Comparison of ENCODE assay signal across 8 cellular contexts in the genomic region with DNA sequence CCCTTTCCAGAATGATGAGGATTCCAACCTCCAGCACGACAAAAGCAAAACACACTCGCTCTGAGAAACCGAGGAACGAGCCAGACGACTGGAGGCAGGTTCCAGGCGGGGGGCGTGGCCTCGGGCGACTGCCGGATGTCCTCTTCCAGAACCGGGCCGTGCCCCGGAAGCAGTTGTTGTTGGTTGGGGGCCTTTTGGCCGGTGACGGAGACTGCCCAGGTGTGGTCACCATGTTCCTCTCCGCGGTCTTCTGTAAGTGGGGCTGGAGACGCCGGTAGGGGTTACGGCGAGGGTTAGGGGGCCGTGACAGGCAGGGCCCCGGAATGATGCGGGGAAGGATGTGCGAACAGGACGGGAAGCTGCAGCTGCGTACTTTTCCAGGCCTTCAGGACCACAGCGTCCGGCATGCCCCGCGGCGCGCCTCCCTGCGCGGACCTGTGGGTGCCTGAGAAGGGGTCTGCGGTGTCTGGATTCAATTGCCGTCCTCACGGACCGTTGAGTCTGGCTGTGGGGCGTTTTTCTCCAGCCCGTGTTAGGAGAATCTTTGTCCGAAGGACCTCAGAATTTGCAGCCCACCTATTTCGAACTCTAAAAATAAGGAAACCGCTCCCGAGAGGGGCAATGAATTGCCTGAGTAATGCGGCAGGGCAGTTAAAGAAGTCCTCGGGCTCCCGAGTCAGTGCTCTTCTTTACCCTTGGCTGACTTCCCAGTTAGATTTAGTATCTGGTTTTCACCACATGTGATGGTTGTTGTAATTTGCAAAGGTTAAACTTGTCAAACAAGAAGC.
A peak's percentile ranks its signal among the peaks of the same experiment; 100 is the strongest.
DNase-seq lines count a peak whose midpoint lies in the region; ATAC-seq and TF ChIP-seq lines count a peak whose summit lies in the region.

A gene (plus strand): TSS at position 172 of the 788 bp plus-strand sequence. CDS start 59 bp downstream, at position 231.

- peak; percentile 90 for TF ChIP-seq POLR2A in GM18951 (IDR thresholded peaks at IDR 0.05; ENCODE audit: extremely low read depth, insufficient read depth, insufficient read length)

- DNase-seq in AG08395 (ENCODE audit: low spot score) (peak; percentile 94), NCI-H345 treated with DMSO at 0.1 percent for 48 hours (lab: John Stamatoyannopoulos, UW; ENCODE audit: unreplicated experiment) (peak; percentile 97), iris pigment epithelial cell (ENCODE audit: low read depth) (peak; percentile 92)
- peak; percentile 74 to 87 (median 79) for DNase-seq in activated CD4-positive, CD25-positive, alpha-beta regulatory T cell (lab: John Stamatoyannopoulos, UW)
- DNase-seq in central memory CD4-positive, alpha-beta T cell, result peak; percentile 86
- peak; percentile 93 for DNase-seq in stimulated activated CD4-positive, alpha-beta T cell treated with anti-CD3 and anti-CD28 coated beads, Interleukin-12 subunit alpha, Interleukin-12 subunit beta, amount 100 ng/mL, for 4 hours

- peak; percentile 95 for ATAC-seq in HG03196 (IDR thresholded peaks at IDR 0.05; ENCODE audit: unreplicated experiment)

- in situ Hi-C loops in GM18951 (cut with MboI; ENCODE audit: low sequenced_read_pairs, unreplicated experiment), result no loop called here

Comparison
In these comparisons a context has a peak if more than half of its experiments do, and no peak if none do; other contexts are left out.
1. Peak in every context shown above with its lines: DNase-seq and ATAC-seq.